In genomic region chr22:19766235-19766505, GRCh38 we compare ENCODE assay signal across 1 cellular context.
TF ChIP-seq lines count a peak whose summit lies in the region.

No MANE protein-coding gene starts in this region.

TF ChIP-seq in HepG2, 621 proteins besides CTCF, POLR2A, EP300 and RAD21:
- TF ChIP-seq ZNF646 (CRISPR knock-in tag; IDR thresholded peaks at IDR 0.05) = no peak
- TF ChIP-seq RARG (CRISPR knock-in tag; IDR thresholded peaks at IDR 0.05; ENCODE audit: low read depth) = no peak
- no peak for TF ChIP-seq ZNF670 (CRISPR knock-in tag; IDR thresholded peaks at IDR 0.05; ENCODE audit: borderline replicate concordance)
- no peak for TF ChIP-seq CREBL2 (CRISPR knock-in tag; IDR thresholded peaks at IDR 0.05; ENCODE audit: borderline replicate concordance)
- TF ChIP-seq LCORL (IDR thresholded peaks at IDR 0.05) = no peak
- TF ChIP-seq LCORL (CRISPR knock-in tag; IDR thresholded peaks at IDR 0.05) = no peak
- peak; percentile 81 for TF ChIP-seq ZNF777 (CRISPR knock-in tag; IDR thresholded peaks at IDR 0.05)
- TF ChIP-seq NFATC3 (CRISPR knock-in tag; IDR thresholded peaks at IDR 0.05) = no peak
